In the genomic region with DNA sequence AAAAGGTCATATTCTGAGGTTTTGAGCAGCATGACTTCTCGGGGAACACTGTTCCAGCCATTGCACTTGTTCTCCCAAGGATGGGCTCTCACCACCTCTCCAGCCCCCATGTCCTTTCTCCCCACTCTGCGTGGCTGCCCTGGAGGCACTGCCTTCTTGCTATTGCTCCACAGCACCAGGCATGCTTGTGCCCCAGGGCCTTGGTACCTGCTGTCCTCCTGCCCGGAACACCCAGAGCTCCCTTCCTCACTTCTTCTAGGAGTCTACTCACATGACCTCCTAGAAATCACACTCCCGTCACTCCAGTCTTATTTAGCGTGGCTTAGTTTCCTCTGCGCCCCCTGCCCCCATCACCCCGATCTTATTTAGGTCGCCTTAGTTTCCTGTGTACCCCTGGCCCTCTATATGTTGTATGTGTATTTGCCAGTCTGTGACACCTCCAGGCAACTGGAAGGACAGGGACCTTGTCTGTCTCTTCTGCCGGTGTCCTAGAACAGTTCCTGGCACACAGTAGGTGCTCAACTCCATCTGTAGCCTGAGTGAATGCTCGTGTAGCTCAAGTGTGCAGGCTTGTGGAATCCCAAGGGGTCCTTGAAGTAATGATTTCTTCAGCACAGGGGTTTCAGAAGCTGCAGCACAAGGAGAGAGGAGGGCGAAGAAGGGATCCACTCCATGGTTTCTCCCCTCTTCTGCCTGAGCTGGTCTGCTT, we compare ENCODE assay signal across 18 cellular contexts.
DNase-seq lines count a peak whose midpoint lies in the region; ATAC-seq, FAIRE-seq and TF ChIP-seq lines count a peak whose summit lies in the region.
"Had no signal": no experiment of that assay in that cellular context is flagged by ENCODE, and none has a peak within 500 bp of the region (broad histone marks: within the 10 kb centered on the region; RNA-seq: fewer than 3 reads in every experiment).

No MANE protein-coding gene starts in this region.

- intact Hi-C loops in heart left ventricle (cut with DNase I) = no loop called here
- intact Hi-C loops in left cardiac atrium (cut with DNase I) = no loop called here
- intact Hi-C loops in pancreas (cut with DNase I) = no loop called here
- intact Hi-C loops in upper lobe of right lung (cut with DNase I) = no loop called here
- intact Hi-C loops in MCF 10A (cut with micrococcal nuclease) = no loop called here

- no peak for TF ChIP-seq POLR2A in heart left ventricle (IDR thresholded peaks at IDR 0.05)

- peak overlapping the region; percentile 89 for H3K27ac Mint-ChIP-seq in chondrocyte (ENCODE audit: unreplicated experiment)
- peak overlapping the region in 3 of 10 donors; percentile 49 to 70 (median 69) for H3K27ac Mint-ChIP-seq in naive thymus-derived CD8-positive, alpha-beta T cell
- H3K27ac Mint-ChIP-seq in MCF 10A (ENCODE audit: low read depth, unreplicated experiment) = no peak overlapping the region
- H3K27ac Mint-ChIP-seq: activated T-helper 17 cell treated with anti-CD3 and anti-CD28 coated beads, Interleukin-2, amount 50 U/mL, for 72 hours; dendritic cell treated with granulocyte-macrophage colony-stimulating factor and Interleukin-4, amounts not matched to agents 40 ng/mL and 50 ng/mL, for 4 days had no signal

- H3K36me3 Mint-ChIP-seq in chondrocyte (ENCODE audit: low read depth) (peaks cover 1% of the 10 kb centered on the region), MCF 10A (ENCODE audit: insufficient read depth, unreplicated experiment) (no peaks in the 10 kb centered on the region)
- H3K36me3 Mint-ChIP-seq in naive thymus-derived CD8-positive, alpha-beta T cell = no peaks in the 10 kb centered on the region

- peak overlapping the region in 10 of 12 donors; percentile 56 to 86 (median 80) for H3K27ac ChIP-seq in heart left ventricle
- peak overlapping the region; percentile 62 to 91 (median 82) for H3K27ac ChIP-seq in pancreas
- peak overlapping the region; percentile 73 for H3K27ac ChIP-seq in upper lobe of right lung
- H3K27ac ChIP-seq: WERI-Rb-1 had no signal

- POLR2A ChIA-PET in naive thymus-derived CD8-positive, alpha-beta T cell (lab: Charles Lee) = interaction anchor here (0.9 kb wide), 2 partner anchors 10 to 12 kb away, joined by 3 read pairs; no protein-coding TSS in a partner anchor
- POLR2A ChIA-PET in MCF 10A (lab: Yijun Ruan, JAX) = no interaction called here

- H3K4me1 ChIP-seq in heart left ventricle (peaks cover 0 to 41% (median 28%) of the 10 kb centered on the region in 12 donors), pancreas (peaks cover 43 to 48% (median 44%) of the 10 kb centered on the region in 3 donors), upper lobe of right lung (peaks cover 25% of the 10 kb centered on the region)

- ATAC-seq in heart left ventricle (no peak), left cardiac atrium (no peak), pancreas (no peak), upper lobe of right lung (no peak)
- no peak for ATAC-seq in naive thymus-derived CD8-positive, alpha-beta T cell
- ATAC-seq: activated T-helper 17 cell treated with anti-CD3 and anti-CD28 coated beads, Interleukin-2, amount 50 U/mL, for 72 hours; GM12878 had no signal

- H3K9me3 Mint-ChIP-seq in chondrocyte (ENCODE audit: low read depth) (peaks cover 3% of the 10 kb centered on the region), MCF 10A (ENCODE audit: unreplicated experiment) (no peaks in the 10 kb centered on the region)
- no peaks in the 10 kb centered on the region for H3K9me3 Mint-ChIP-seq in naive thymus-derived CD8-positive, alpha-beta T cell
- H3K9me3 Mint-ChIP-seq: activated T-helper 17 cell treated with anti-CD3 and anti-CD28 coated beads, Interleukin-2, amount 50 U/mL, for 72 hours; dendritic cell treated with granulocyte-macrophage colony-stimulating factor and Interleukin-4, amounts not matched to agents 40 ng/mL and 50 ng/mL, for 4 days had no signal

- no peaks in the 10 kb centered on the region for H3K27me3 ChIP-seq in heart left ventricle
- H3K27me3 ChIP-seq in pancreas = no peaks in the 10 kb centered on the region
- no peaks in the 10 kb centered on the region for H3K27me3 ChIP-seq in upper lobe of right lung
- H3K27me3 ChIP-seq: MG63 had no signal

- no peak overlapping the region for H3K4me3 ChIP-seq in heart left ventricle
- H3K4me3 ChIP-seq in pancreas = no peak overlapping the region
- no peak overlapping the region for H3K4me3 ChIP-seq in upper lobe of right lung
- H3K4me3 ChIP-seq: A549, GM12878, HAP-1, MG63 had no signal

- TF ChIP-seq CTCF in heart left ventricle (IDR thresholded peaks at IDR 0.05) = no peak
- no peak for TF ChIP-seq CTCF in chondrocyte (IDR thresholded peaks at IDR 0.05)
- no peak for TF ChIP-seq CTCF in pancreas (IDR thresholded peaks at IDR 0.05)
- TF ChIP-seq CTCF in upper lobe of right lung (IDR thresholded peaks at IDR 0.05) = no peak
- TF ChIP-seq CTCF in MCF 10A (IDR thresholded peaks at IDR 0.05; ENCODE audit: unreplicated experiment) = no peak

- peaks cover 2% of the 10 kb centered on the region for H3K27me3 Mint-ChIP-seq in chondrocyte (ENCODE audit: low read depth)
- no peaks in the 10 kb centered on the region for H3K27me3 Mint-ChIP-seq in naive thymus-derived CD8-positive, alpha-beta T cell
- H3K27me3 Mint-ChIP-seq in MCF 10A (ENCODE audit: insufficient read depth, unreplicated experiment) = no peaks in the 10 kb centered on the region
- H3K27me3 Mint-ChIP-seq: activated T-helper 17 cell treated with anti-CD3 and anti-CD28 coated beads, Interleukin-2, amount 50 U/mL, for 72 hours had no signal

- no peak for DNase-seq in heart left ventricle
- DNase-seq in left cardiac atrium = no peak
- no peak for DNase-seq in chondrocyte (ENCODE audit: low spot score)
- no peak for DNase-seq in pancreas
- no peak for DNase-seq in upper lobe of right lung
- DNase-seq in NCI-H1105 (lab: John Stamatoyannopoulos, UW) = no peak
- no peak for DNase-seq in naive thymus-derived CD8-positive, alpha-beta T cell
- DNase-seq in MCF 10A (ENCODE audit: unreplicated experiment) = no peak
- DNase-seq: COR-L47, MG63, NCI-H1930, NCI-H510A treated with DMSO at 0.1 percent for 48 hours, WERI-Rb-1 had no signal

- H3K4me3 Mint-ChIP-seq in chondrocyte (ENCODE audit: unreplicated experiment) = no peak overlapping the region
- H3K4me3 Mint-ChIP-seq in naive thymus-derived CD8-positive, alpha-beta T cell = no peak overlapping the region
- H3K4me3 Mint-ChIP-seq in MCF 10A (ENCODE audit: unreplicated experiment) = no peak overlapping the region
- H3K4me3 Mint-ChIP-seq: activated T-helper 17 cell treated with anti-CD3 and anti-CD28 coated beads, Interleukin-2, amount 50 U/mL, for 72 hours; dendritic cell treated with granulocyte-macrophage colony-stimulating factor and Interleukin-4, amounts not matched to agents 40 ng/mL and 50 ng/mL, for 4 days had no signal

- BruUV-seq in MCF 10A (replicated peaks; lab: Mats Ljungman, UMichigan) = no TSS peak

- FAIRE-seq in pancreas (lab: Jason Lieb, UNC) = no peak
- FAIRE-seq: A549, GM12878 had no signal

- H3K36me3 ChIP-seq in heart left ventricle = no peaks in the 10 kb centered on the region
- H3K36me3 ChIP-seq in pancreas = no peaks in the 10 kb centered on the region
- H3K36me3 ChIP-seq in upper lobe of right lung = no peaks in the 10 kb centered on the region
- H3K36me3 ChIP-seq: HAP-1, MG63, WERI-Rb-1 had no signal

- 93 to 96% (median 94%) methylated on average over 11 of the region's 11 CpGs for WGBS in heart left ventricle, 4 donors
- 84% methylated on average over 11 of the region's 11 CpGs for WGBS in pancreas, 2 donors

- H3K9me3 ChIP-seq in heart left ventricle (no peaks in the 10 kb centered on the region), pancreas (no peaks in the 10 kb centered on the region), upper lobe of right lung (no peaks in the 10 kb centered on the region)
- H3K9me3 ChIP-seq: A549, HAP-1, MG63 had no signal

- CTCF ChIA-PET in MCF 10A (lab: Yijun Ruan, JAX) = interaction anchor here (0.6 to 1.2 kb wide), 6 partner anchors 12 to 206 kb away, joined by 3 to 5 read pairs (median 3); no protein-coding TSS in a partner anchor

- H3K4me1 Mint-ChIP-seq in chondrocyte (ENCODE audit: low read depth) = peaks cover 30% of the 10 kb centered on the region
- peaks cover 2 to 6% (median 4%) of the 10 kb centered on the region in 4 donors for H3K4me1 Mint-ChIP-seq in naive thymus-derived CD8-positive, alpha-beta T cell
- peaks cover 4% of the 10 kb centered on the region for H3K4me1 Mint-ChIP-seq in MCF 10A (ENCODE audit: insufficient read depth, unreplicated experiment)
- H3K4me1 Mint-ChIP-seq: activated T-helper 17 cell treated with anti-CD3 and anti-CD28 coated beads, Interleukin-2, amount 50 U/mL, for 72 hours had no signal
